Comparison of ENCODE assay signal across 21 cellular contexts in the genomic region with DNA sequence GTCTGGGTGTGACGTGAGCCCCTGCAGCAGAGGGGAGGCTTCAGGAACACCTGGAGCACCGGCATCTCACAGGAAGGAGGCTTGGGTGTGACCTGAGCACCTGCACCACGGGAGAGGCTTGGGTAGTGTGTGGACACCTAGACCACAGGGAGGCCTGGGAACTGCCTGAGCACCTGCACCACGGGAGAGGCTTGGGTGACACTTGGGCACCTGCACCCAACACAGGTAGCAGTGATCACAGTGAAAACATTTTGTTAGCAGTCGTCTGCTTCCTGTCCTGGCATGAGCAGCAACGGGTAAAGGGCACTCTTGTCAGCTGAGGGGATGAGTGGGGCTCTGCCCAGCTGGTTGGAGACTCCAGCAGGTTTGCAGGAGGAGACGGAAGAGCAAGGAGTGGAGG.
"Had no signal": no experiment of that assay in that cellular context is flagged by ENCODE, and none has a peak within 500 bp of the region (broad histone marks: within the 10 kb centered on the region; RNA-seq: fewer than 3 reads in every experiment).

No MANE protein-coding gene starts in this region.

- ATAC-seq: activated CD8-positive, alpha-beta T cell treated with anti-CD3 and anti-CD28 coated beads, Interleukin-2, amount 10 ng/mL, durations not matched to agents 7 days and 5 days; foreskin keratinocyte; left colon; naive thymus-derived CD8-positive, alpha-beta T cell; T-cell had no signal

- H3K27me3 ChIP-seq: foreskin keratinocyte, neural progenitor cell had no signal

- H3K4me3 ChIP-seq: lung, neural progenitor cell, tibial artery had no signal

- H3K4me2 ChIP-seq: neural progenitor cell had no signal

- H3K27ac ChIP-seq: foreskin keratinocyte, neural progenitor cell, tibial artery had no signal

- H3K4me1 ChIP-seq: foreskin keratinocyte, neural progenitor cell, tibial artery had no signal

- H3K9me3 ChIP-seq: tibial artery had no signal

- H3K36me3 ChIP-seq: neural progenitor cell, tibial artery had no signal

- DNase-seq: activated CD4-positive, alpha-beta T cell treated with anti-CD3 and anti-CD28 coated beads for 1 hour; activated CD4-positive, alpha-beta T cell treated with anti-CD3 and anti-CD28 coated beads, Interleukin-2, amount 50 U/mL, for 1 hour; activated CD8-positive, alpha-beta T cell treated with anti-CD3 and anti-CD28 coated beads, Interleukin-2, amount 10 ng/mL, durations not matched to agents 7 days and 5 days; activated naive CD4-positive, alpha-beta T cell; activated naive CD8-positive, alpha-beta T cell treated with anti-CD3 and anti-CD28 coated beads for 36 hours; activated T-cell treated with anti-CD3 and anti-CD28 coated beads, Interleukin-2, amount 50 U/mL, for 1 hour; central memory CD4-positive, alpha-beta T cell; dermis blood vessel endothelial cell; effector CD8-positive, alpha-beta T cell; foreskin keratinocyte; stimulated activated CD4-positive, alpha-beta T cell treated with anti-CD3 and anti-CD28 coated beads, Interleukin-1b, Interleukin-23, amount 100 ng/mL, for 48 hours; substantia nigra; T-cell had no signal

- H2AFZ ChIP-seq: neural progenitor cell had no signal

- H3K9ac ChIP-seq: neural progenitor cell had no signal

- FAIRE-seq: astrocyte, keratinocyte, TTC549 had no signal
